10 cellular contexts compared by ENCODE assay signal in the genomic region with DNA sequence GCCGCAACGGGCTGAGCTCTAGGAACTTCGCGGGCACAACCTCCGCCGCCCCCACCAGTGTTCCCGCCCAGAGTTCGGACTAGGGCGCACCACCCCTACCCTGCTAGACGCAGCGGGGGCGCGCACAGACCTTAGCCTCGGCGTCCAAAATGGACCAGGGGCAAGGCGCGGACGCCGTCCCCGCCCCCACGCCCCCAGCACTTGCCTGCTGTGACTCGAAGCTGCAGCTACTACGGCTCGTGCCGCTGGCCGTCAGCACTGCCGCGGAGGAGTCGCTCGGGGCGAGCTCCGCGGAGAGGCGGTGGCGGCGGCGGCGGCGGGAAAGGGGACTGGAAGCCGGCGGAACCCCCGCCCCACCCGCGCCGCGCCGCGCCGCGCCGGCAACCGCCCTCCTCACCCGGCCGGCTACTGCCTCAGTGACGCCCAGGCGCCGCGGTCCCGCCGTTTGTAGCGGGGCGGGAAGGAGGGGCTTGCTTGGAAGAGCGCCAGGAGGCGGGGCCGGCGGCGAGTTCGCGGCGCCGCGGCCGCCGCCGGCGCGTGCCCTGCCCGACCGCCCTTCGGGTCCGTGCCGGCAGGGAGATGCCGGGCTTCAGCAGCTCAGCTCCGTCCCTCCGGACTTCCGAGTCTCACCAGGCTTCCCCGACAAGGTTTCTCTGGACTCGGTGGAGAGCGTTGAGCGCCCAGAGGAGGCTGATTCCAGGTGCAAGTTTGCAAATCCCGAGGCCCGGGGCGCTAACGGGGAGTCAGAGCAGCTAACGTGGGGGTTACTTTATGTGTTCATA. TPM values are rescaled to one million over a fixed set of nuclear protein-coding genes. Genes with fewer than 3 reads are reported as not detected.
DNase-seq lines count a peak whose midpoint lies in the region; ATAC-seq and TF ChIP-seq lines count a peak whose summit lies in the region.
"Had no signal": no experiment of that assay in that cellular context is flagged by ENCODE, and none has a peak within 500 bp of the region (broad histone marks: within the 10 kb centered on the region; RNA-seq: fewer than 3 reads in every experiment).

No MANE protein-coding gene starts in this region.

- H3K4me1 ChIP-seq in adrenal gland (replicated peaks in 1 of 2) (peaks cover 11 to 31% of the 10 kb centered on the region in 2 donors), tibial artery (peaks cover 0 to 44% (median 24%) of the 10 kb centered on the region in 4 donors)

- intact Hi-C loops in adrenal gland (cut with DNase I), result no loop called here
- intact Hi-C loops in left colon (cut with DNase I, micrococcal nuclease), result no loop called here
- intact Hi-C loops in tibial artery (cut with DNase I; ENCODE audit: low total_unique reads), result no loop called here
- intact Hi-C loops in activated T-helper 2 cell treated with anti-CD3 and anti-CD28 coated beads, Interferon-gamma antibody, Interleukin-2, Interleukin-4, amounts not matched to agents 10 μg/mL and 5 μg/mL and 100 μg/mL, durations not matched to agents 14 hours and 24 hours and 36 hours (cut with micrococcal nuclease), result loop anchor here (5.0 kb wide), 1 partner anchor 1844 kb away; no protein-coding TSS in a partner anchor
- intact Hi-C loops in sciatic nerve (cut with DNase I), result no loop called here

- H3K27ac ChIP-seq in adrenal gland (no peak overlapping the region), tibial artery (no peak overlapping the region)
- H3K27ac ChIP-seq: neutrophil had no signal

- no peaks in the 10 kb centered on the region for H3K9me3 ChIP-seq in adrenal gland (replicated peaks in 1 of 3)
- H3K9me3 ChIP-seq in tibial artery, result no peaks in the 10 kb centered on the region
- H3K9me3 ChIP-seq: neutrophil had no signal

- ATAC-seq in left colon (peak; percentile 38), sciatic nerve (no peak)

- no peaks in the 10 kb centered on the region for H3K4me1 Mint-ChIP-seq in activated T-helper 2 cell treated with anti-CD3 and anti-CD28 coated beads, Interferon-gamma antibody, Interleukin-2, Interleukin-4, amounts not matched to agents 10 μg/mL and 5 μg/mL and 100 μg/mL, durations not matched to agents 14 hours and 24 hours and 36 hours (ENCODE audit: low read depth)

- H3K27me3 ChIP-seq in adrenal gland, result peaks cover 27% of the 10 kb centered on the region
- H3K27me3 ChIP-seq in tibial artery, result peaks cover 0 to 66% of the 10 kb centered on the region in 2 donors

- H3K36me3 Mint-ChIP-seq in activated T-helper 2 cell treated with anti-CD3 and anti-CD28 coated beads, Interferon-gamma antibody, Interleukin-2, Interleukin-4, amounts not matched to agents 10 μg/mL and 5 μg/mL and 100 μg/mL, durations not matched to agents 14 hours and 24 hours and 36 hours (ENCODE audit: low read depth), result no peaks in the 10 kb centered on the region

- no peak overlapping the region for H3K27ac Mint-ChIP-seq in activated T-helper 2 cell treated with anti-CD3 and anti-CD28 coated beads, Interferon-gamma antibody, Interleukin-2, Interleukin-4, amounts not matched to agents 10 μg/mL and 5 μg/mL and 100 μg/mL, durations not matched to agents 14 hours and 24 hours and 36 hours

- H3K4me3 ChIP-seq in adrenal gland, result peak overlapping the region in 2 of 4 donors; percentile 7 to 71
- H3K4me3 ChIP-seq in tibial artery, result peak overlapping the region; percentile 35 to 51

- TF ChIP-seq CTCF in adrenal gland (IDR thresholded peaks at IDR 0.05), result no peak
- no peak for TF ChIP-seq CTCF in tibial artery (IDR thresholded peaks at IDR 0.05)

- WGBS in adrenal gland, 4 donors, result 0 to 4% (median 2%) methylated on average over 8 to 95 of the region's 95 CpGs

- no peaks in the 10 kb centered on the region for H3K9me3 Mint-ChIP-seq in activated T-helper 2 cell treated with anti-CD3 and anti-CD28 coated beads, Interferon-gamma antibody, Interleukin-2, Interleukin-4, amounts not matched to agents 10 μg/mL and 5 μg/mL and 100 μg/mL, durations not matched to agents 14 hours and 24 hours and 36 hours

- DNase-seq in NCI-H2227 (lab: John Stamatoyannopoulos, UW; ENCODE audit: unreplicated experiment) (peak; percentile 37), NCI-H2227 treated with DMSO at 0.1 percent for 48 hours (lab: John Stamatoyannopoulos, UW) (no peak), adrenal gland (peak in 4 of 7 donors; percentile 30 to 42 (median 32)), left colon (peak; percentile 30 to 52), tibial artery (no peak), globus pallidus (ENCODE audit: low spot score) (no peak), sciatic nerve (ENCODE audit: low spot score) (no peak)
- DNase-seq in activated T-helper 2 cell treated with anti-CD3 and anti-CD28 coated beads, Interferon-gamma antibody, Interleukin-2, Interleukin-4, amounts not matched to agents 10 μg/mL and 5 μg/mL and 100 μg/mL, durations not matched to agents 14 hours and 24 hours and 36 hours (ENCODE audit: low spot score), result no peak
- DNase-seq: activated T-cell treated with anti-CD3 and anti-CD28 coated beads, Interleukin-2, amount 50 U/mL, for 1 hour had no signal

- no peak overlapping the region for H3K4me3 Mint-ChIP-seq in activated T-helper 2 cell treated with anti-CD3 and anti-CD28 coated beads, Interferon-gamma antibody, Interleukin-2, Interleukin-4, amounts not matched to agents 10 μg/mL and 5 μg/mL and 100 μg/mL, durations not matched to agents 14 hours and 24 hours and 36 hours (ENCODE audit: low read depth)

- H3K27me3 Mint-ChIP-seq in activated T-helper 2 cell treated with anti-CD3 and anti-CD28 coated beads, Interferon-gamma antibody, Interleukin-2, Interleukin-4, amounts not matched to agents 10 μg/mL and 5 μg/mL and 100 μg/mL, durations not matched to agents 14 hours and 24 hours and 36 hours (ENCODE audit: low read depth), result peaks cover 14% of the 10 kb centered on the region

- no peak for TF ChIP-seq POLR2A in adrenal gland (IDR thresholded peaks at IDR 0.05)

- H3K36me3 ChIP-seq in adrenal gland (replicated peaks in 1 of 2) (no peaks in the 10 kb centered on the region), tibial artery (no peaks in the 10 kb centered on the region)
- H3K36me3 ChIP-seq: neutrophil had no signal

RNA-seq across cellular contexts. Expression of gene ELAVL2, which starts 4.4 kb away (rescaled TPM):
- total RNA-seq in adrenal gland (1 to 10 TPM in 3 of 8 donors, under 1 TPM in 4, not detected in 1; 0.28 to 2.1 (median 0.94) TPM), left colon (1 to 10 TPM in 1 of 2 donors, under 1 TPM in 1; 0.47 to 1.3 TPM), sciatic nerve (0.40 TPM)
- polyA plus RNA-seq in adrenal gland, result 1 to 10 TPM in 1 of 3 donors, under 1 TPM in 2; 0.24 to 1.3 (median 0.24) TPM
- total RNA-seq in activated T-helper 2 cell treated with anti-CD3 and anti-CD28 coated beads, Interferon-gamma antibody, Interleukin-2, Interleukin-4, amounts not matched to agents 10 μg/mL and 5 μg/mL and 100 μg/mL, durations not matched to agents 14 hours and 24 hours and 36 hours, result not detected in 2 replicates

Comparison
In these comparisons a context has a peak if more than half of its experiments do, and no peak if none do; other contexts are left out.
1. DNase-seq: peak in NCI-H2227 (single experiment), adrenal gland (4 of 7) and left colon (2 of 2); none in NCI-H2227 treated with DMSO at 0.1 percent for 48 hours (single experiment), tibial artery (0 of 2), activated T-helper 2 cell treated with anti-CD3 and anti-CD28 coated beads, Interferon-gamma antibody, Interleukin-2, Interleukin-4, amounts not matched to agents 10 μg/mL and 5 μg/mL and 100 μg/mL, durations not matched to agents 14 hours and 24 hours and 36 hours (single experiment), globus pallidus (single experiment) and sciatic nerve (single experiment).